ENCODE assay signal across 8 cellular contexts in genomic region chrX:55908685-55909212, GRCh38.
DNase-seq lines count a peak whose midpoint lies in the region; ATAC-seq, FAIRE-seq and TF ChIP-seq lines count a peak whose summit lies in the region.

No MANE protein-coding gene starts in this region.

- H3K27ac Mint-ChIP-seq in activated naive CD4-positive, alpha-beta T cell treated with anti-CD3 and anti-CD28 coated beads, Interleukin-2, amount 50 U/mL, for 24 hours: peak overlapping the region; percentile 47

- 0% methylated on average over 18 of the region's 18 CpGs for WGBS in prostate gland

- H3K27me3 Mint-ChIP-seq in activated naive CD4-positive, alpha-beta T cell treated with anti-CD3 and anti-CD28 coated beads, Interleukin-2, amount 50 U/mL, for 24 hours: no peaks in the 10 kb centered on the region

- H3K4me3 ChIP-seq in left ventricle myocardium inferior (peak overlapping the region; percentile 75), prostate gland (peak overlapping the region; percentile 43 to 45)

- no peaks in the 10 kb centered on the region for H3K36me3 Mint-ChIP-seq in activated naive CD4-positive, alpha-beta T cell treated with anti-CD3 and anti-CD28 coated beads, Interleukin-2, amount 50 U/mL, for 24 hours

- peak; percentile 1 for DNase-seq in EL
- DNase-seq in Kasumi-1 (lab: John Stamatoyannopoulos, UW): peak; percentile 18 to 27
- DNase-seq in left ventricle myocardium inferior: no peak
- DNase-seq in prostate gland (ENCODE audit: low spot score): peak; percentile 4
- DNase-seq in RCC 7860 (ENCODE audit: low spot score): no peak
- no peak for DNase-seq in dedifferentiated amniotic fluid mesenchymal stem cell (ENCODE audit: extremely low spot score)

- H3K27me3 ChIP-seq in left ventricle myocardium inferior (ENCODE audit: low read depth) (no peaks in the 10 kb centered on the region), prostate gland (replicated peaks; ENCODE audit: insufficient read depth) (no peaks in the 10 kb centered on the region)

- no peak for TF ChIP-seq POLR2A in prostate gland (IDR thresholded peaks at IDR 0.05)

- H3K36me3 ChIP-seq in left ventricle myocardium inferior (no peaks in the 10 kb centered on the region), prostate gland (no peaks in the 10 kb centered on the region)

- H3K27ac ChIP-seq in left ventricle myocardium inferior (replicated peaks) (peak overlapping the region; percentile 73), prostate gland (peak overlapping the region; percentile 71 to 73)

- H3K4me3 Mint-ChIP-seq in activated naive CD4-positive, alpha-beta T cell treated with anti-CD3 and anti-CD28 coated beads, Interleukin-2, amount 50 U/mL, for 24 hours: peak overlapping the region; percentile 90

- peak; percentile 50 for ATAC-seq in GM21529 (IDR thresholded peaks at IDR 0.05; ENCODE audit: unreplicated experiment)

- TF ChIP-seq CTCF in left ventricle myocardium inferior (IDR thresholded peaks at IDR 0.05; ENCODE audit: borderline replicate concordance) (no peak), prostate gland (IDR thresholded peaks at IDR 0.05) (no peak)

- intact Hi-C loops in left ventricle myocardium inferior (cut with micrococcal nuclease): no loop called here
- intact Hi-C loops in prostate gland (cut with DNase I): no loop called here

- no peaks in the 10 kb centered on the region for H3K9me3 ChIP-seq in left ventricle myocardium inferior (replicated peaks)
- H3K9me3 ChIP-seq in prostate gland: no peaks in the 10 kb centered on the region

- peaks cover 20% of the 10 kb centered on the region for H3K4me1 Mint-ChIP-seq in activated naive CD4-positive, alpha-beta T cell treated with anti-CD3 and anti-CD28 coated beads, Interleukin-2, amount 50 U/mL, for 24 hours

- H3K4me1 ChIP-seq in left ventricle myocardium inferior (no peaks in the 10 kb centered on the region), prostate gland (replicated peaks) (no peaks in the 10 kb centered on the region)

- H3K9me3 Mint-ChIP-seq in activated naive CD4-positive, alpha-beta T cell treated with anti-CD3 and anti-CD28 coated beads, Interleukin-2, amount 50 U/mL, for 24 hours: no peaks in the 10 kb centered on the region

- no peak for FAIRE-seq in RCC 7860 (lab: Jason Lieb, UNC)

Comparison
In these comparisons a context has a peak if more than half of its experiments do, and no peak if none do; other contexts are left out.
1. DNase-seq: peak in EL (single experiment), Kasumi-1 (2 of 2) and prostate gland (single experiment); none in left ventricle myocardium inferior (single experiment), RCC 7860 (single experiment) and dedifferentiated amniotic fluid mesenchymal stem cell (single experiment).